Comparison of ENCODE assay signal across 8 cellular contexts in the genomic region with DNA sequence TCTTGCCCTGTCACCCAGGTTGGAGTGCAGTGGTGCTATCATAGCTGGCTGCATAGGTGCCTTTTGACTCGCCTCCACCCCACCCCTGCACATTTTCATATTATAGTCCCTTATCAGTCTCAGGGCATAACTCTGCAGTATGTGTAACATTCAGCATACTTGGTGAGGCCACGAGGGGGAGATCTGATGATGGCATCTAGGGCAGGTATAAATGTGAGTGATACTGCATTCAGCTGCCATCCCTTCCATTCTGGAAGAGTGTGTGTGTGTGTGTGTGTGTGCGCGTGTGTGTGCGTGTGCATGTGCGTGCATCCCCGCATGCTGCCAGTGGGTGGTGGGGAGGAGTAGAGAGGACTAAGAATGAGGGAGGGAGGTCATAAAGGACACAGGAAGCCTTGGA.
DNase-seq lines count a peak whose midpoint lies in the region; ATAC-seq and TF ChIP-seq lines count a peak whose summit lies in the region.

No MANE protein-coding gene starts in this region.

- H3K4me2 ChIP-seq in MM.1S (ENCODE audit: low read depth, low read length) (no peak overlapping the region), mesendoderm (ENCODE audit: low read length) (no peak overlapping the region)

- no peak for ATAC-seq in GM18498 (IDR thresholded peaks at IDR 0.05; ENCODE audit: unreplicated experiment)

- no peak overlapping the region for H3K9ac ChIP-seq in MM.1S (ENCODE audit: low read length)
- no peak overlapping the region for H3K9ac ChIP-seq in mesendoderm (ENCODE audit: low read length)

- H3F3A ChIP-seq in MM.1S (ENCODE audit: insufficient read depth, low read length): peaks cover 6% of the 10 kb centered on the region; the same call in 1 of the 2 replicates

- H3K36me3 ChIP-seq in MM.1S (replicated peaks; ENCODE audit: insufficient read depth, low read length) (no peaks in the 10 kb centered on the region), mesendoderm (ENCODE audit: control insufficient read depth, insufficient read depth, low read length) (no peaks in the 10 kb centered on the region)

- H3K9me2 ChIP-seq in MM.1S (replicated peaks; ENCODE audit: insufficient read depth, low read length): no peaks in the 10 kb centered on the region

- no peak overlapping the region for H3K18ac ChIP-seq in mesendoderm (ENCODE audit: low read length)

- no peak overlapping the region for H2BK15ac ChIP-seq in mesendoderm (replicated peaks; ENCODE audit: low read depth)

- no peaks in the 10 kb centered on the region for H4K20me1 ChIP-seq in MM.1S (ENCODE audit: insufficient read depth, low read length)

- H4K5ac ChIP-seq in mesendoderm (ENCODE audit: low read length): no peak overlapping the region

- no peak overlapping the region for H4K8ac ChIP-seq in mesendoderm (ENCODE audit: low read depth, low read length)

- no CpG with 5 or more reads among the region's 7 CpGs for WGBS in mesendoderm (ENCODE audit: extremely low coverage, insufficient coverage, low lambda C conversion rate)

- H3K27ac ChIP-seq in MM.1S (ENCODE audit: low read length) (no peak overlapping the region), mesendoderm (ENCODE audit: low read depth, low read length) (no peak overlapping the region)

- H2AK5ac ChIP-seq in mesendoderm (ENCODE audit: low read length): no peak overlapping the region

- no peak overlapping the region for H3K4ac ChIP-seq in mesendoderm (ENCODE audit: low read depth, low read length)

- no peaks in the 10 kb centered on the region for H3K9me3 ChIP-seq in MM.1S (replicated peaks; ENCODE audit: insufficient read depth, low read length)

- H3K23ac ChIP-seq in mesendoderm (ENCODE audit: low read length): no peak overlapping the region

- peak; percentile 49 for TF ChIP-seq CTCF in GM12874 (IDR thresholded peaks at IDR 0.05; ENCODE audit: insufficient read depth, low read depth, low read length)
- peak; percentile 18; the same call in 1 of the 2 replicates for TF ChIP-seq CTCF in MM.1S (IDR thresholded peaks at IDR 0.05; ENCODE audit: low read length)

- H3K79me1 ChIP-seq in mesendoderm (ENCODE audit: low read length): peaks cover 7% of the 10 kb centered on the region

- no peak for DNase-seq in MM.1S
- DNase-seq in activated gamma-delta T cell treated with anti-CD3 and anti-CD28 coated beads, Interleukin-2, amount 50 U/mL, for 16 hours (ENCODE audit: low read depth): peak; percentile 16
- no peak for DNase-seq in mesendoderm
- no peak for DNase-seq in ecto neural progenitor cell (ENCODE audit: low spot score)
- no peak for DNase-seq in MV-4-11 (lab: John Stamatoyannopoulos, UW)
- DNase-seq in GDM1 (lab: John Stamatoyannopoulos, UW): no peak

- H3K4me3 ChIP-seq in MM.1S (ENCODE audit: low read length): no peak overlapping the region
- H3K4me3 ChIP-seq in mesendoderm (ENCODE audit: low read length): no peak overlapping the region

- peak overlapping the region; percentile 43 for H3K56ac ChIP-seq in mesendoderm (ENCODE audit: low read length)

- H2BK120ac ChIP-seq in mesendoderm (ENCODE audit: low read depth, low read length): no peak overlapping the region

- H3K4me1 ChIP-seq in MM.1S (ENCODE audit: low read length) (peaks cover 17% of the 10 kb centered on the region; the same call in 1 of the 2 replicates), mesendoderm (ENCODE audit: control insufficient read depth, low read depth, low read length) (peaks cover 3% of the 10 kb centered on the region)

- H2AFZ ChIP-seq in MM.1S (ENCODE audit: low read length): no peak overlapping the region

- H3K27me3 ChIP-seq in MM.1S (replicated peaks; ENCODE audit: insufficient read depth, low read length) (no peaks in the 10 kb centered on the region), mesendoderm (ENCODE audit: insufficient read depth, low read length, poor library complexity) (no peaks in the 10 kb centered on the region)

- H3K79me2 ChIP-seq in MM.1S (ENCODE audit: low read length) (peaks cover 90% of the 10 kb centered on the region), mesendoderm (ENCODE audit: control insufficient read depth, insufficient read depth, low read length) (peaks cover 89% of the 10 kb centered on the region)

- no peak overlapping the region for H2BK5ac ChIP-seq in mesendoderm (ENCODE audit: low read length)
